10 cellular contexts compared by ENCODE assay signal in genomic region chr22:36343720-36344105, GRCh38. TPM values are rescaled to one million over a fixed set of nuclear protein-coding genes. Genes with fewer than 3 reads are reported as not detected.
DNase-seq lines count a peak whose midpoint lies in the region; ATAC-seq and TF ChIP-seq lines count a peak whose summit lies in the region.
"Had no signal": no experiment of that assay in that cellular context is flagged by ENCODE, and none has a peak within 500 bp of the region (broad histone marks: within the 10 kb centered on the region; RNA-seq: fewer than 3 reads in every experiment).

No MANE protein-coding gene starts in this region.

- no TSS peak for BruUV-seq in A673 (replicated peaks; lab: Mats Ljungman, UMichigan)

- H3K36me3 ChIP-seq in A673 (ENCODE audit: insufficient read depth, low read length, poor library complexity, severe bottlenecking) = peaks cover 31% of the 10 kb centered on the region
- H3K36me3 ChIP-seq in fibroblast of lung (ENCODE audit: control insufficient read depth, insufficient read depth, low read length) = peaks cover 26% of the 10 kb centered on the region
- H3K36me3 ChIP-seq in Karpas-422 (ENCODE audit: insufficient read depth, low read length) = peaks cover 24% of the 10 kb centered on the region
- peaks cover 36% of the 10 kb centered on the region for H3K36me3 ChIP-seq in BE2C

- H3K9me3 ChIP-seq in A673 (ENCODE audit: low read depth, low read length, poor library complexity, severe bottlenecking) (no peaks in the 10 kb centered on the region), T-helper 17 cell (ENCODE audit: control insufficient read depth, low read length, poor library complexity, severe bottlenecking) (no peaks in the 10 kb centered on the region), fibroblast of lung (ENCODE audit: control insufficient read depth, insufficient read depth, low read depth, low read length) (no peaks in the 10 kb centered on the region), Karpas-422 (ENCODE audit: low read length) (no peaks in the 10 kb centered on the region), BE2C (no peaks in the 10 kb centered on the region)

- intact Hi-C loops in A673 (cut with micrococcal nuclease; ENCODE audit: unreplicated experiment) = no loop called here

- H3K27ac Mint-ChIP-seq in T-helper 17 cell (peak overlapping the region; percentile 98), nephron progenitor cell (peak overlapping the region; percentile 80)

- H3K9ac ChIP-seq in fibroblast of lung (ENCODE audit: insufficient read depth, low read length) (no peak overlapping the region), Karpas-422 (ENCODE audit: low read length) (no peak overlapping the region)

- H2AFZ ChIP-seq in fibroblast of lung (ENCODE audit: low read length) (no peak overlapping the region), Karpas-422 (ENCODE audit: low read length) (no peak overlapping the region)

- H3K79me2 ChIP-seq in fibroblast of lung (ENCODE audit: control insufficient read depth, insufficient read depth, low read length) (peaks cover 93% of the 10 kb centered on the region), Karpas-422 (ENCODE audit: low read length) (peaks cover 77% of the 10 kb centered on the region)

- H3K27ac ChIP-seq in A673 (ENCODE audit: low read depth, low read length, poor library complexity, severe bottlenecking) (peak overlapping the region; percentile 27), fibroblast of lung (ENCODE audit: insufficient read depth, low read length) (peak overlapping the region; percentile 34), Karpas-422 (ENCODE audit: low read length) (no peak overlapping the region)

- no peak for DNase-seq in A673 (ENCODE audit: low spot score)
- no peak for DNase-seq in T-helper 17 cell
- DNase-seq in fibroblast of lung (ENCODE audit: low read depth in 2 of 2) = no peak
- no peak for DNase-seq in nephron progenitor cell
- no peak for DNase-seq in Karpas-422
- DNase-seq in BE2C = no peak
- DNase-seq: NCI-H187 treated with DMSO at 0.1 percent for 48 hours; stimulated activated CD4-positive, alpha-beta T cell treated with anti-CD3 and anti-CD28 coated beads, Interleukin-1b, Interleukin-23, amount 100 ng/mL, for 48 hours had no signal

- H3K36me3 Mint-ChIP-seq in T-helper 17 cell (ENCODE audit: low read depth) = peaks cover 6% of the 10 kb centered on the region
- H3K36me3 Mint-ChIP-seq in nephron progenitor cell (ENCODE audit: low read depth) = peaks cover 52% of the 10 kb centered on the region

- H3K4me1 ChIP-seq in A673 (ENCODE audit: insufficient read depth, low read length, poor library complexity, severe bottlenecking) (no peaks in the 10 kb centered on the region), fibroblast of lung (ENCODE audit: control insufficient read depth, extremely low read depth, insufficient read depth, low read length) (peaks cover 44% of the 10 kb centered on the region), Karpas-422 (ENCODE audit: low read length) (peaks cover 15% of the 10 kb centered on the region), BE2C (no peaks in the 10 kb centered on the region)

- H3K9me3 Mint-ChIP-seq in nephron progenitor cell = no peaks in the 10 kb centered on the region

- peaks cover 65% of the 10 kb centered on the region for H3K4me1 Mint-ChIP-seq in T-helper 17 cell
- peaks cover 23% of the 10 kb centered on the region for H3K4me1 Mint-ChIP-seq in nephron progenitor cell

- H3K4me3 ChIP-seq in A673 (ENCODE audit: low read depth, low read length, poor library complexity, severe bottlenecking) = no peak overlapping the region
- no peak overlapping the region for H3K4me3 ChIP-seq in fibroblast of lung (replicated peaks in 1 of 4; ENCODE audit: control extremely low read depth in 1 of 4, insufficient read depth in 1 of 4, low read depth in 3 of 4, low read length in 4 of 4)
- no peak overlapping the region for H3K4me3 ChIP-seq in Karpas-422 (ENCODE audit: low read length)
- H3K4me3 ChIP-seq in BE2C (ENCODE audit: low read depth, low read length) = no peak overlapping the region

- H3K4me2 ChIP-seq in fibroblast of lung (ENCODE audit: extremely low read depth, insufficient read depth, low read length) (no peak overlapping the region), Karpas-422 (ENCODE audit: low read depth, low read length, poor library complexity, severe bottlenecking) (no peak overlapping the region)

- ATAC-seq in T-helper 17 cell (no peak), GM18520 (IDR thresholded peaks at IDR 0.05; ENCODE audit: unreplicated experiment) (no peak), GM19397 (IDR thresholded peaks at IDR 0.05; ENCODE audit: unreplicated experiment) (no peak)

- TF ChIP-seq CTCF in A673 (conservative IDR thresholded peaks at IDR 0.05; ENCODE audit: low read depth, low read length) (no peak), fibroblast of lung (conservative IDR thresholded peaks at IDR 0.05 in 1 of 2, IDR thresholded peaks at IDR 0.05 in 1 of 2; ENCODE audit: low read depth in 1 of 2, low read length in 2 of 2) (no peak), nephron progenitor cell (IDR thresholded peaks at IDR 0.05) (no peak), BE2C (IDR thresholded peaks at IDR 0.05; ENCODE audit: low read depth, low read length) (no peak)

- H3K27me3 ChIP-seq in A673 (replicated peaks; ENCODE audit: insufficient read depth, low read depth, low read length, poor library complexity) = no peaks in the 10 kb centered on the region
- H3K27me3 ChIP-seq in fibroblast of lung (ENCODE audit: control insufficient read depth, insufficient read depth, low read length) = no peaks in the 10 kb centered on the region
- H3K27me3 ChIP-seq in Karpas-422 (ENCODE audit: low read length) = no peaks in the 10 kb centered on the region
- no peaks in the 10 kb centered on the region for H3K27me3 ChIP-seq in BE2C

- H3K9me2 ChIP-seq in Karpas-422 (replicated peaks; ENCODE audit: insufficient read depth, low read length) = no peaks in the 10 kb centered on the region

- CTCF ChIA-PET in A673 (lab: Charles Lee) = no interaction called here

- H3K4me3 Mint-ChIP-seq in T-helper 17 cell = no peak overlapping the region
- no peak overlapping the region for H3K4me3 Mint-ChIP-seq in nephron progenitor cell

- POLR2A ChIA-PET in A673 (lab: Charles Lee; ENCODE audit: low non-redundant PET) = interaction anchor here (0.6 kb wide), 1 partner anchor 15 kb away, joined by 3 read pairs; no protein-coding TSS in a partner anchor

- H3K27me3 Mint-ChIP-seq in T-helper 17 cell (no peaks in the 10 kb centered on the region), nephron progenitor cell (ENCODE audit: low read depth, poor library complexity) (no peaks in the 10 kb centered on the region)

- H4K20me1 ChIP-seq in fibroblast of lung (ENCODE audit: control insufficient read depth, extremely low read depth, insufficient read depth, low read length) (peaks cover 3% of the 10 kb centered on the region), Karpas-422 (ENCODE audit: insufficient read depth, low read depth, low read length) (0 out of 2 replicates have a peak, but pooled peaks cover 12% of the 10 kb centered on the region)

RNA-seq across cellular contexts. Expression of gene MYH9, which starts 44.1 kb away (rescaled TPM):
- 290 and 323 TPM in 2 replicates for total RNA-seq in A673 (2021)
- total RNA-seq in T-helper 17 cell = 1,000 to 10,000 TPM; 1,038 to 1,220 TPM
- 562 and 796 TPM in 2 replicates for total RNA-seq in fibroblast of lung
- polyA plus RNA-seq in fibroblast of lung = 413 and 677 TPM in 2 replicates
- 611 and 1,244 TPM in 2 replicates for polyA plus RNA-seq in fibroblast of lung (2012)
- polyA minus RNA-seq in fibroblast of lung (ENCODE audit: low replicate concordance) = 1,141 and 2,569 TPM in 2 replicates
- 57.5 and 95.1 TPM in 2 replicates for total RNA-seq in Karpas-422 (2014; rRNA removed; shearing (Covaris generic); ENCODE audit: low replicate concordance)
- polyA plus RNA-seq in BE2C (2012; ENCODE audit: insufficient read depth, insufficient read length, low read depth) = 101 TPM
